In the genomic region with DNA sequence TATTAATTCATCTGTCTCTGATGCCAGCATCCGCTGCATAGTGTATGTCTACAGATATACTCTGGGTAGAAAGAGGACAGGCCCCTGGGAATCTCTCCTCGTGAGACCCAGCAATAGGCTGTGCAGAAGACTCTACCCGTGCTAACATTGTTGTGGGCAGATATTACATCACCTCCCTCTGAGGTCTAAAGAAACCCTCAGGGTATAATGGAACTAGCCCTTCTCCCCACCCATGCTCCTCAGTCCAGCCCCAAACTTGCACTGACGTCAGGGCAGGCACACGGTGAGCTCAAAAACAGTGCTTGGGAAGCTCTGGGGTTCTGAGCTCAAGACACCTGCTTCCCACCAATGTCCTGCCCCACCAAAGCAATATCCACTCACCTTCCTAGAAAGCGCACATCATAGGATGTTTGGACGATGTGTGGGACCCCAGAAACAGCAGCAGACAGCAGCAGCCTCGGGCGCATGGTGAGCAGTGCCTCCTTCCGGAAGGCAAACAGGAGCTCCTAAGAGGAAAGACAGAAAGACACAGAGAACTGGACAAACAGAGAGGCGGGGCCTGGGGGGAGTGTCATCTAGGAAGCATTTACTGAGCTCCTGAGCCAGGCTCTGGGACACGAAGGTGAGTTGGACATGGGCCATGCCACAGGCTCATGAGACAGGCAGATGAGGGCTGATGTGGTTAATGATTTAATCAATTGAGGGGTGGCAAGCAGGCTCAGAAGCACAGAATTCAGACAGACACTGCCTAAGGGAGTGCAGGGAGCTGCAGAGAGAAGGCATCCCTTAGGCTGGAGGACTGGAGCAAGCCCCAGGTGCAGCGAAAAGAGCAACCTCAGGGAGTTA, we compare ENCODE assay signal across 15 cellular contexts. TPM values are rescaled to one million over a fixed set of nuclear protein-coding genes. Genes with fewer than 3 reads are reported as not detected.
DNase-seq lines count a peak whose midpoint lies in the region; ATAC-seq, FAIRE-seq and TF ChIP-seq lines count a peak whose summit lies in the region.
"Had no signal": no experiment of that assay in that cellular context is flagged by ENCODE, and none has a peak within 500 bp of the region (broad histone marks: within the 10 kb centered on the region; RNA-seq: fewer than 3 reads in every experiment).

No MANE protein-coding gene starts in this region.

- no peak overlapping the region for H3K18ac ChIP-seq in trophoblast cell (ENCODE audit: low read length)

- no peak overlapping the region for H4K8ac ChIP-seq in trophoblast cell (ENCODE audit: low read depth, low read length)

- H3K4me1 ChIP-seq in colonic mucosa: no peaks in the 10 kb centered on the region
- peaks cover 11 to 12% of the 10 kb centered on the region in 2 experiments for H3K4me1 ChIP-seq in trophoblast cell (ENCODE audit: control insufficient read depth in 1 of 2, insufficient read depth in 2 of 2, low read length in 2 of 2)
- H3K4me1 ChIP-seq: psoas muscle, tibial nerve had no signal

- H3K9ac ChIP-seq in colonic mucosa (ENCODE audit: low read depth in 2 of 2, low read length in 2 of 2): peak overlapping the region in 1 of 2 donors; percentile 35
- H3K9ac ChIP-seq in trophoblast cell (ENCODE audit: low read length): no peak overlapping the region

- peaks cover 2% of the 10 kb centered on the region for H3K79me1 ChIP-seq in trophoblast cell (ENCODE audit: low read length)

- H3K27ac ChIP-seq in colonic mucosa: no peak overlapping the region
- peak overlapping the region; percentile 5 for H3K27ac ChIP-seq in trophoblast cell (ENCODE audit: low read depth, low read length)
- H3K27ac ChIP-seq: psoas muscle, tibial nerve had no signal

- H3K4me2 ChIP-seq in trophoblast cell (ENCODE audit: low read length): no peak overlapping the region

- H4K12ac ChIP-seq in trophoblast cell (ENCODE audit: low read depth, low read length): no peak overlapping the region

- no peak overlapping the region for H3K14ac ChIP-seq in trophoblast cell (ENCODE audit: low read length)

- H3K4me3 ChIP-seq in colonic mucosa (no peak overlapping the region), trophoblast cell (ENCODE audit: low read depth, low read length) (no peak overlapping the region)
- H3K4me3 ChIP-seq: psoas muscle, tibial nerve had no signal

- no peak overlapping the region for H2AFZ ChIP-seq in trophoblast cell (ENCODE audit: insufficient read depth, low read length, poor library complexity)

- no peaks in the 10 kb centered on the region for H3K27me3 ChIP-seq in colonic mucosa
- H3K27me3 ChIP-seq in trophoblast cell (ENCODE audit: insufficient read depth, low read length): no peaks in the 10 kb centered on the region
- H3K27me3 ChIP-seq: tibial nerve had no signal

- H2AK5ac ChIP-seq in trophoblast cell (ENCODE audit: low read length): no peak overlapping the region

- H4K91ac ChIP-seq in trophoblast cell (ENCODE audit: low read depth, low read length): no peak overlapping the region

- intact Hi-C loops in colonic mucosa (cut with DNase I): loop anchor here (2.0 kb wide), 1 partner anchor 20 kb away; no protein-coding TSS in a partner anchor

- H2BK5ac ChIP-seq in trophoblast cell (ENCODE audit: low read depth, low read length, poor library complexity): no peak overlapping the region

- H3K36me3 ChIP-seq in colonic mucosa: no peaks in the 10 kb centered on the region
- no peaks in the 10 kb centered on the region for H3K36me3 ChIP-seq in trophoblast cell (ENCODE audit: control insufficient read depth in 1 of 2, insufficient read depth in 2 of 2, low read length in 2 of 2)

- H2BK120ac ChIP-seq in trophoblast cell (ENCODE audit: insufficient read depth, low read length, poor library complexity): no peak overlapping the region

- H3K4ac ChIP-seq in trophoblast cell (ENCODE audit: low read depth, low read length): no peak overlapping the region

- TF ChIP-seq CTCF in colonic mucosa (IDR thresholded peaks at IDR 0.05): no peak

- H3K23ac ChIP-seq in trophoblast cell (ENCODE audit: low read length): no peak overlapping the region

- H3K9me3 ChIP-seq in colonic mucosa: no peaks in the 10 kb centered on the region
- no peaks in the 10 kb centered on the region for H3K9me3 ChIP-seq in trophoblast cell (ENCODE audit: insufficient read depth, low read depth, low read length)
- H3K9me3 ChIP-seq: psoas muscle, tibial nerve had no signal

- FAIRE-seq in HTR-8/SVneo (lab: Jason Lieb, UNC): no peak

- H3K79me2 ChIP-seq in trophoblast cell (ENCODE audit: control insufficient read depth, insufficient read depth, low read length, poor library complexity): no peaks in the 10 kb centered on the region

- peak overlapping the region; percentile 29 for H2BK12ac ChIP-seq in trophoblast cell (ENCODE audit: low read length)

- ATAC-seq in GM21529 (IDR thresholded peaks at IDR 0.05; ENCODE audit: unreplicated experiment): no peak
- no peak for ATAC-seq in HG03039 (IDR thresholded peaks at IDR 0.05; ENCODE audit: unreplicated experiment)
- ATAC-seq: psoas muscle had no signal

- WGBS in trophoblast cell (ENCODE audit: extremely low coverage, insufficient coverage, insufficient read length): no CpG with 5 or more reads among the region's 13 CpGs

- DNase-seq in EL: peak; percentile 49
- peak; percentile 43 for DNase-seq in NCI-H2029 treated with DMSO at 0.1 percent for 48 hours (lab: John Stamatoyannopoulos, UW)
- peak; percentile 87 for DNase-seq in colonic mucosa
- peak; percentile 21 to 52 for DNase-seq in trophoblast cell
- no peak for DNase-seq in NAMALWA (ENCODE audit: low spot score)
- DNase-seq in HTR-8/SVneo (ENCODE audit: insufficient read length, low spot score): no peak
- DNase-seq: activated CD4-positive, alpha-beta T cell treated with anti-CD3 and anti-CD28 coated beads, Interleukin-2, amount 50 U/mL, for 48 hours; activated naive CD4-positive, alpha-beta T cell treated with anti-CD3 and anti-CD28 coated beads, Interleukin-2, amount 10 ng/mL, durations not matched to agents 7 days and 5 days; DND-41; NCI-H345; psoas muscle had no signal

RNA-seq across cellular contexts. Expression of a gene that starts 4.8 kb away (rescaled TPM):
- total RNA-seq in colonic mucosa: 1 to 10 TPM; 1.7 to 2.2 TPM
- 4.8 and 5.3 TPM in 2 replicates for polyA plus RNA-seq in trophoblast cell (2013)

RNA-seq across cellular contexts. Expression of a gene that starts 26.3 kb away (rescaled TPM):
- 10 to 100 TPM; 19.9 to 42.0 TPM for total RNA-seq in colonic mucosa
- 28.6 and 30.5 TPM in 2 replicates for polyA plus RNA-seq in trophoblast cell (2013)

RNA-seq across cellular contexts. Expression of a gene that starts 26.5 kb away (rescaled TPM):
- total RNA-seq in colonic mucosa: 100 to 1,000 TPM; 488 to 502 TPM
- 268 and 276 TPM in 2 replicates for polyA plus RNA-seq in trophoblast cell (2013)

RNA-seq across cellular contexts. Expression of a gene that starts 51.0 kb away (rescaled TPM):
- 1 to 10 TPM; 2.8 to 3.3 TPM for total RNA-seq in colonic mucosa
- polyA plus RNA-seq in trophoblast cell (2013): 0.31 and 0.55 TPM in 2 replicates
- total RNA-seq: glomerular endothelial cell had no signal

Comparison
In these comparisons a context has a peak if more than half of its experiments do, and no peak if none do; other contexts are left out.
1. DNase-seq: peak in EL (single experiment), NCI-H2029 treated with DMSO at 0.1 percent for 48 hours (single experiment), colonic mucosa (single experiment) and trophoblast cell (2 of 2); none in NAMALWA (single experiment) and HTR-8/SVneo (single experiment).